9 cellular contexts compared by ENCODE assay signal in the genomic region with DNA sequence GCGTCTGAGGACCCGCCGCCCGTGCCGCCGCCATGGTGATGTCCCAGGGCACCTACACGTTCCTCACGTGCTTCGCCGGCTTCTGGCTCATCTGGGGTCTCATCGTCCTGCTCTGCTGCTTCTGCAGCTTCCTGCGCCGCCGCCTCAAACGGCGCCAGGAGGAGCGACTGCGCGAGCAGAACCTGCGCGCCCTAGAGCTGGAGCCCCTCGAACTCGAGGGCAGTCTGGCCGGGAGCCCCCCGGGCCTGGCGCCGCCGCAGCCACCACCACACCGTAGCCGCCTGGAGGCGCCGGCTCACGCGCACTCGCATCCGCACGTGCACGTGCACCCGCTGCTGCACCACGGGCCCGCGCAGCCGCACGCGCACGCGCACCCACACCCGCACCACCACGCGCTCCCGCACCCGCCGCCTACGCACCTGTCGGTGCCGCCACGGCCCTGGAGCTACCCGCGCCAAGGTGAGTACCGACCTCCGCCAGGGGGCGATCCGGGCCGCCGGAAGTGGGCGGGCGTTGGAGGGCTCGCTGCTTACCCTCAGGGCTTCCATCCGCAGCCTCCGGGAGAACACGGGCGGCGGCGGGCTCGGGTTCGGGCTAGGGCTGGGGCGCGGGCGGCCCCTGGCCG. TPM values are rescaled to one million over a fixed set of nuclear protein-coding genes. Genes with fewer than 3 reads are reported as not detected.
DNase-seq lines count a peak whose midpoint lies in the region; ATAC-seq lines count a peak whose summit lies in the region.
"Had no signal": no experiment of that assay in that cellular context is flagged by ENCODE, and none has a peak within 500 bp of the region (broad histone marks: within the 10 kb centered on the region; RNA-seq: fewer than 3 reads in every experiment).

No MANE protein-coding gene starts in this region.

- peaks cover 17% of the 10 kb centered on the region for H3K27me3 Mint-ChIP-seq in activated CD4-positive, alpha-beta memory T cell treated with anti-CD3 and anti-CD28 coated beads, Interleukin-2, amount 10 ng/mL, durations not matched to agents 7 days and 5 days

- peak overlapping the region; percentile 87 for H3K9ac ChIP-seq in BLaER1

- H3K36me3 ChIP-seq in BLaER1 (peaks cover 43% of the 10 kb centered on the region), mesodermal cell (ENCODE audit: control insufficient read depth, insufficient read depth, low read length) (peaks cover 36% of the 10 kb centered on the region)

- H3K4me3 ChIP-seq in BLaER1 (peak overlapping the region; percentile 76), mesodermal cell (ENCODE audit: extremely low read depth, insufficient read depth, low read length, poor library complexity, severe bottlenecking) (peak overlapping the region; percentile 45)

- ATAC-seq in GM19043 (IDR thresholded peaks at IDR 0.05; ENCODE audit: low read depth, unreplicated experiment) (peak; percentile 40), HG03342 (IDR thresholded peaks at IDR 0.05; ENCODE audit: unreplicated experiment) (peak; percentile 46)

- POLR2A ChIA-PET in activated CD4-positive, alpha-beta memory T cell treated with anti-CD3 and anti-CD28 coated beads, Interleukin-2, amount 10 ng/mL, durations not matched to agents 7 days and 5 days (lab: Charles Lee), result interaction anchor here (0.9 to 20.7 kb wide), 20 partner anchors 12 to 322 kb away, joined by 3 to 654 read pairs (median 7); a partner anchor contains a TSS

- peak; percentile 64 for DNase-seq in NCI-H748 treated with DMSO at 0.1 percent for 48 hours (lab: John Stamatoyannopoulos, UW)
- DNase-seq in activated CD4-positive, alpha-beta memory T cell treated with anti-CD3 and anti-CD28 coated beads, Interleukin-2, amount 10 ng/mL, durations not matched to agents 7 days and 5 days, result peak; percentile 91
- DNase-seq in effector CD8-positive, alpha-beta T cell (lab: John Stamatoyannopoulos, UW), result peak; percentile 89
- DNase-seq in stimulated activated CD8-positive, alpha-beta memory T cell treated with anti-CD3 and anti-CD28 coated beads, Interleukin-15, amount 100 ng/mL, for 48 hours (ENCODE audit: low read depth in 2 of 2), result peak; percentile 89 to 90

- no peaks in the 10 kb centered on the region for H3K9me3 ChIP-seq in BLaER1
- H3K9me3 ChIP-seq in mesodermal cell (ENCODE audit: control insufficient read depth, low read length), result no peaks in the 10 kb centered on the region

- H3K4me2 ChIP-seq in BLaER1, result peak overlapping the region; percentile 95

- H3K4me1 Mint-ChIP-seq in activated CD4-positive, alpha-beta memory T cell treated with anti-CD3 and anti-CD28 coated beads, Interleukin-2, amount 10 ng/mL, durations not matched to agents 7 days and 5 days, result peaks cover 27% of the 10 kb centered on the region

- CTCF ChIA-PET in activated CD4-positive, alpha-beta memory T cell treated with anti-CD3 and anti-CD28 coated beads, Interleukin-2, amount 10 ng/mL, durations not matched to agents 7 days and 5 days (lab: Charles Lee), result interaction anchor here (0.6 to 17.6 kb wide), 41 partner anchors 8 to 341 kb away, joined by 3 to 467 read pairs (median 5); a partner anchor contains a TSS

- H3K36me3 Mint-ChIP-seq in activated CD4-positive, alpha-beta memory T cell treated with anti-CD3 and anti-CD28 coated beads, Interleukin-2, amount 10 ng/mL, durations not matched to agents 7 days and 5 days (ENCODE audit: low read depth), result no peaks in the 10 kb centered on the region

- H3K27ac Mint-ChIP-seq in activated CD4-positive, alpha-beta memory T cell treated with anti-CD3 and anti-CD28 coated beads, Interleukin-2, amount 10 ng/mL, durations not matched to agents 7 days and 5 days, result peak overlapping the region; percentile 85
- H3K27ac Mint-ChIP-seq: T-helper 1 cell treated with Interleukin-12 subunit alpha and Interleukin-12 subunit beta and Interleukin-4 antibody, amounts not matched to agents 30 μg/mL and 1 μg/mL, for 36 hours had no signal

- H3K4me1 ChIP-seq in BLaER1 (peaks cover 63% of the 10 kb centered on the region), mesodermal cell (ENCODE audit: control insufficient read depth, insufficient read depth, low read length, poor library complexity, severe bottlenecking) (peaks cover 12% of the 10 kb centered on the region)

- H3K27ac ChIP-seq in BLaER1 (peak overlapping the region; percentile 91), mesodermal cell (ENCODE audit: low read depth, low read length, severe bottlenecking) (peak overlapping the region; percentile 72)

- H3K27me3 ChIP-seq in BLaER1, result no peaks in the 10 kb centered on the region

- no peaks in the 10 kb centered on the region for H3K9me3 Mint-ChIP-seq in activated CD4-positive, alpha-beta memory T cell treated with anti-CD3 and anti-CD28 coated beads, Interleukin-2, amount 10 ng/mL, durations not matched to agents 7 days and 5 days
- H3K9me3 Mint-ChIP-seq: T-helper 1 cell treated with Interleukin-12 subunit alpha and Interleukin-12 subunit beta and Interleukin-4 antibody, amounts not matched to agents 30 μg/mL and 1 μg/mL, for 36 hours had no signal

- WGBS in mesodermal cell (ENCODE audit: insufficient coverage in 2 of 2), 2 experiments, result 0 to 1% methylated on average over 67 to 70 of the region's 80 CpGs

- H4K20me1 ChIP-seq in BLaER1, result peaks cover 68% of the 10 kb centered on the region

- H3K4me3 Mint-ChIP-seq in activated CD4-positive, alpha-beta memory T cell treated with anti-CD3 and anti-CD28 coated beads, Interleukin-2, amount 10 ng/mL, durations not matched to agents 7 days and 5 days, result peak overlapping the region; percentile 79

RNA-seq across cellular contexts. Expression of a gene that starts 8.5 kb away (rescaled TPM):
- total RNA-seq in activated CD4-positive, alpha-beta memory T cell treated with anti-CD3 and anti-CD28 coated beads, Interleukin-2, amount 10 ng/mL, durations not matched to agents 7 days and 5 days, result 1 to 10 TPM; 4.9 to 5.8 TPM
- polyA plus RNA-seq in mesodermal cell (2013, experiment 1 of 2), result 8.4 TPM
- 5.4 TPM for polyA plus RNA-seq in mesodermal cell (2013, experiment 2 of 2)

RNA-seq across cellular contexts. Expression of a gene that starts 18.3 kb away (rescaled TPM):
- 1 to 10 TPM; 4.9 to 5.0 TPM for total RNA-seq in activated CD4-positive, alpha-beta memory T cell treated with anti-CD3 and anti-CD28 coated beads, Interleukin-2, amount 10 ng/mL, durations not matched to agents 7 days and 5 days
- polyA plus RNA-seq in mesodermal cell (2013, experiment 1 of 2), result 229 TPM
- 194 TPM for polyA plus RNA-seq in mesodermal cell (2013, experiment 2 of 2)

RNA-seq across cellular contexts. Expression of a gene that starts 28.7 kb away (rescaled TPM):
- total RNA-seq in activated CD4-positive, alpha-beta memory T cell treated with anti-CD3 and anti-CD28 coated beads, Interleukin-2, amount 10 ng/mL, durations not matched to agents 7 days and 5 days, result 100 to 1,000 TPM; 206 to 208 TPM
- 29.2 TPM for polyA plus RNA-seq in mesodermal cell (2013, experiment 1 of 2)
- polyA plus RNA-seq in mesodermal cell (2013, experiment 2 of 2), result 26.2 TPM

RNA-seq across cellular contexts. Expression of a gene that starts 42.3 kb away (rescaled TPM):
- 10 to 100 TPM; 55.1 to 56.6 TPM for total RNA-seq in activated CD4-positive, alpha-beta memory T cell treated with anti-CD3 and anti-CD28 coated beads, Interleukin-2, amount 10 ng/mL, durations not matched to agents 7 days and 5 days
- polyA plus RNA-seq in mesodermal cell (2013, experiment 1 of 2), result 284 TPM
- 227 TPM for polyA plus RNA-seq in mesodermal cell (2013, experiment 2 of 2)

RNA-seq across cellular contexts. Expression of a gene that starts 45.8 kb away (rescaled TPM):
- total RNA-seq in activated CD4-positive, alpha-beta memory T cell treated with anti-CD3 and anti-CD28 coated beads, Interleukin-2, amount 10 ng/mL, durations not matched to agents 7 days and 5 days, result 1 to 10 TPM; 1.5 to 1.6 TPM
- polyA plus RNA-seq in mesodermal cell (2013, experiment 1 of 2), result 2.1 TPM
- polyA plus RNA-seq in mesodermal cell (2013, experiment 2 of 2), result 0.76 TPM

Comparison
In these comparisons a context has a peak if more than half of its experiments do, and no peak if none do; other contexts are left out.
1. Peak in every context shown above with its lines: DNase-seq, ATAC-seq, H3K4me3 ChIP-seq and H3K27ac ChIP-seq.